Comparison of ENCODE assay signal across 8 cellular contexts in genomic region chr2:153588408-153588807, GRCh38.
"Had no signal": no experiment of that assay in that cellular context is flagged by ENCODE, and none has a peak within 500 bp of the region (broad histone marks: within the 10 kb centered on the region; RNA-seq: fewer than 3 reads in every experiment).

No MANE protein-coding gene starts in this region.

- H3K4me3 ChIP-seq: GM12878 had no signal

- FAIRE-seq: G401.6, GM12878, GM12891, GM12892, GM18507, GM19239 had no signal

- ATAC-seq: GM12878 had no signal

- DNase-seq: GDM1, GF-D8 had no signal
